Comparison of ENCODE assay signal across 17 cellular contexts in genomic region chr10:4385491-4385890, GRCh38.
DNase-seq lines count a peak whose midpoint lies in the region; ATAC-seq, FAIRE-seq and TF ChIP-seq lines count a peak whose summit lies in the region.
"Had no signal": no experiment of that assay in that cellular context is flagged by ENCODE, and none has a peak within 500 bp of the region (broad histone marks: within the 10 kb centered on the region; RNA-seq: fewer than 3 reads in every experiment).

No MANE protein-coding gene starts in this region.

- in situ Hi-C loops in IMR-90 (cut with MboI; ENCODE audit: low sequenced_read_pairs) = no loop called here

- no peak overlapping the region; a peak in 1 of 4 replicates for H4K8ac ChIP-seq in IMR-90 (ENCODE audit: low read depth in 2 of 2, low read length in 2 of 2)
- H4K8ac ChIP-seq in mesenchymal stem cell (ENCODE audit: low read length) = no peak overlapping the region

- H3K14ac ChIP-seq in IMR-90 (replicated peaks; ENCODE audit: low read depth, low read length) = no peak overlapping the region
- peak overlapping the region in 1 of 2 experiments; percentile 36 for H3K14ac ChIP-seq in mesenchymal stem cell (ENCODE audit: low read length in 2 of 2)

- H3K9me1 ChIP-seq in IMR-90 (ENCODE audit: insufficient read depth, low read length) = no peaks in the 10 kb centered on the region; the same call in 1 of the 2 replicates

- intact Hi-C loops in IMR-90 (cut with micrococcal nuclease) = no loop called here
- intact Hi-C loops in thyroid gland (cut with DNase I) = no loop called here

- DNase-seq in IMR-90 (no peak), bronchial epithelial cell (ENCODE audit: low read depth) (peak; percentile 77), mesenchymal stem cell (no peak), osteoblast (ENCODE audit: insufficient read length, low spot score, missing footprints) (no peak), thyroid gland (no peak), NCI-H2081 treated with DMSO at 0.1 percent for 48 hours (lab: John Stamatoyannopoulos, UW) (no peak)
- DNase-seq: Calu3; CD8-positive, alpha-beta T cell; DMS79 treated with DMSO at 0.1 percent for 48 hours; GF-D8; GM23248; HCEC 1CT had no signal

- H3K4me1 ChIP-seq in IMR-90 (ENCODE audit: control insufficient read depth, insufficient read depth, low read length) (peaks cover 7% of the 10 kb centered on the region), mesenchymal stem cell (ENCODE audit: control insufficient read depth, insufficient read depth, low read depth, low read length) (no peaks in the 10 kb centered on the region), osteoblast (ENCODE audit: insufficient read depth, low read length) (peaks cover 15% of the 10 kb centered on the region), thyroid gland (no peaks in the 10 kb centered on the region)
- H3K4me1 ChIP-seq: BLaER1 treated with 17β-estradiol and CSF1 and Interleukin-3, amounts not matched to agents 10 nM and 100 nM had no signal

- 100% methylated on average over 2 of the region's 6 CpGs; no CpG with 5 or more reads in 1 of the 2 experiments for WGBS in IMR-90 (ENCODE audit: extremely low coverage in 2 of 2, insufficient read length in 1 of 2), 2 experiments
- 98% methylated on average over 6 of the region's 6 CpGs for WGBS in mesenchymal stem cell
- 90 to 96% methylated on average over 6 of the region's 6 CpGs for WGBS in thyroid gland, 2 donors

- H4K91ac ChIP-seq in IMR-90 (ENCODE audit: insufficient read depth, low read depth, low read length) (no peak overlapping the region), mesenchymal stem cell (ENCODE audit: low read length) (peak overlapping the region; percentile 20)

- H2AK9ac ChIP-seq in IMR-90 (replicated peaks; ENCODE audit: low read depth, low read length, poor library complexity) = no peak overlapping the region

- dilution Hi-C loops in IMR-90 (cut with HindIII; ENCODE audit: low sequenced_read_pairs, unreplicated experiment) = no loop called here

- CTCF ChIA-PET in IMR-90 (lab: Yijun Ruan, JAX) = no interaction called here

- H3K4ac ChIP-seq in IMR-90 (ENCODE audit: low read depth, low read length) (no peak overlapping the region), mesenchymal stem cell (ENCODE audit: low read depth in 1 of 2, low read length in 2 of 2) (no peak overlapping the region)

- TF ChIP-seq CTCF in IMR-90 (conservative IDR thresholded peaks at IDR 0.05; ENCODE audit: low read depth, low read length) = no peak
- no peak for TF ChIP-seq CTCF in bronchial epithelial cell (IDR thresholded peaks at IDR 0.05; ENCODE audit: insufficient read depth, low read length, severe bottlenecking)
- TF ChIP-seq CTCF in osteoblast (IDR thresholded peaks at IDR 0.05; ENCODE audit: extremely low read depth, low read depth, low read length) = no peak
- TF ChIP-seq CTCF in thyroid gland (IDR thresholded peaks at IDR 0.05) = no peak

- H2AK5ac ChIP-seq in IMR-90 (ENCODE audit: low read depth, low read length) (no peak overlapping the region), mesenchymal stem cell (ENCODE audit: low read length, severe bottlenecking) (peak overlapping the region; percentile 21)

- no peak for TF ChIP-seq RAD21 in IMR-90 (IDR thresholded peaks at IDR 0.05; ENCODE audit: low read length)

- H2BK15ac ChIP-seq in IMR-90 (ENCODE audit: low read depth, low read length) (peak overlapping the region; percentile 41; the same call in 1 of the 3 replicates), mesenchymal stem cell (ENCODE audit: low read depth, poor library complexity, severe bottlenecking) (no peak overlapping the region)

- H2AFZ ChIP-seq in IMR-90 (replicated peaks; ENCODE audit: low read length, poor library complexity) (no peak overlapping the region), mesenchymal stem cell (ENCODE audit: low read depth, low read length) (no peak overlapping the region), osteoblast (ENCODE audit: low read length) (peak overlapping the region; percentile 7)
- H2AFZ ChIP-seq: GM23248 had no signal

- H2BK120ac ChIP-seq in IMR-90 (ENCODE audit: low read depth, low read length) (peak overlapping the region; percentile 28; the same call in 1 of the 2 replicates), mesenchymal stem cell (ENCODE audit: low read depth, low read length) (no peak overlapping the region)

- POLR2A ChIA-PET in IMR-90 (lab: Charles Lee; ENCODE audit: unreplicated experiment) = no interaction called here

- H3K18ac ChIP-seq in IMR-90 (ENCODE audit: low read depth, low read length) (no peak overlapping the region), mesenchymal stem cell (ENCODE audit: low read depth in 1 of 2, low read length in 2 of 2) (no peak overlapping the region)

- FAIRE-seq in bronchial epithelial cell (lab: Jason Lieb, UNC) = no peak
- FAIRE-seq: GM19239 had no signal

- H2BK5ac ChIP-seq in IMR-90 (ENCODE audit: low read depth, low read length, poor library complexity, severe bottlenecking) = no peak overlapping the region
- H2BK5ac ChIP-seq in mesenchymal stem cell (ENCODE audit: low read depth, low read length, poor library complexity, severe bottlenecking) = no peak overlapping the region

- H2BK20ac ChIP-seq in IMR-90 (ENCODE audit: low read depth, low read length) = no peak overlapping the region

- H3K27me3 ChIP-seq in IMR-90 (ENCODE audit: control insufficient read depth, insufficient read depth, low read length) (no peaks in the 10 kb centered on the region), bronchial epithelial cell (ENCODE audit: control insufficient read depth, insufficient read depth, low read length) (no peaks in the 10 kb centered on the region), mesenchymal stem cell (ENCODE audit: control insufficient read depth in 1 of 2, insufficient read depth in 1 of 2, low read length in 2 of 2) (no peaks in the 10 kb centered on the region), osteoblast (ENCODE audit: insufficient read depth, low read length) (no peaks in the 10 kb centered on the region), thyroid gland (no peaks in the 10 kb centered on the region)
- H3K27me3 ChIP-seq: BLaER1 treated with 17β-estradiol and CSF1 and Interleukin-3, amounts not matched to agents 10 nM and 100 nM had no signal

- H3K9me3 ChIP-seq in IMR-90 (ENCODE audit: control insufficient read depth, insufficient read depth, low read length) (no peaks in the 10 kb centered on the region), mesenchymal stem cell (ENCODE audit: control insufficient read depth, low read length) (no peaks in the 10 kb centered on the region), osteoblast (ENCODE audit: low read depth, low read length) (no peaks in the 10 kb centered on the region), thyroid gland (no peaks in the 10 kb centered on the region)
- H3K9me3 ChIP-seq: BLaER1 treated with 17β-estradiol and CSF1 and Interleukin-3, amounts not matched to agents 10 nM and 100 nM had no signal

- H3K4me3 ChIP-seq in IMR-90 (ENCODE audit: insufficient read depth, low read depth, low read length) = no peak overlapping the region
- no peak overlapping the region for H3K4me3 ChIP-seq in bronchial epithelial cell (ENCODE audit: low read depth, low read length)
- no peak overlapping the region for H3K4me3 ChIP-seq in mesenchymal stem cell (ENCODE audit: insufficient read depth in 1 of 2, low read depth in 1 of 2, low read length in 2 of 2)
- H3K4me3 ChIP-seq in osteoblast (ENCODE audit: insufficient read depth, low read length) = no peak overlapping the region
- H3K4me3 ChIP-seq in thyroid gland (replicated peaks in 1 of 3) = no peak overlapping the region
- H3K4me3 ChIP-seq: BLaER1 treated with 17β-estradiol and CSF1 and Interleukin-3, amounts not matched to agents 10 nM and 100 nM; GM23248 had no signal

- ATAC-seq in IMR-90 (ENCODE audit: low read depth) = no peak
- no peak for ATAC-seq in HG03520 (IDR thresholded peaks at IDR 0.05; ENCODE audit: unreplicated experiment)
- ATAC-seq in GM18511 (IDR thresholded peaks at IDR 0.05; ENCODE audit: unreplicated experiment) = no peak
- ATAC-seq: CD8-positive, alpha-beta T cell had no signal

- no peaks in the 10 kb centered on the region for H3K79me2 ChIP-seq in osteoblast (ENCODE audit: insufficient read depth, low read length)

- BruUV-seq in IMR-90 (replicated peaks; lab: Mats Ljungman, UMichigan) = no TSS peak

- H3K56ac ChIP-seq in IMR-90 (ENCODE audit: extremely low read depth, insufficient read depth, low read length) = no peak overlapping the region

- no peaks in the 10 kb centered on the region for H3K36me3 ChIP-seq in IMR-90 (ENCODE audit: control insufficient read depth, insufficient read depth, low read length)
- no peaks in the 10 kb centered on the region for H3K36me3 ChIP-seq in bronchial epithelial cell (ENCODE audit: control insufficient read depth, insufficient read depth, low read length)
- H3K36me3 ChIP-seq in mesenchymal stem cell (ENCODE audit: control insufficient read depth in 1 of 2, insufficient read depth in 2 of 2, low read depth in 1 of 2, low read length in 2 of 2) = no peaks in the 10 kb centered on the region
- H3K36me3 ChIP-seq in osteoblast (ENCODE audit: insufficient read depth, low read length) = no peaks in the 10 kb centered on the region
- no peaks in the 10 kb centered on the region for H3K36me3 ChIP-seq in thyroid gland
- H3K36me3 ChIP-seq: BLaER1 treated with 17β-estradiol and CSF1 and Interleukin-3, amounts not matched to agents 10 nM and 100 nM had no signal

- no peak overlapping the region for H3K9ac ChIP-seq in IMR-90 (ENCODE audit: low read depth, low read length)
- no peak overlapping the region for H3K9ac ChIP-seq in mesenchymal stem cell (ENCODE audit: low read length)
- H3K9ac ChIP-seq: BLaER1 treated with 17β-estradiol and CSF1 and Interleukin-3, amounts not matched to agents 10 nM and 100 nM; GM23248 had no signal

- H3K79me1 ChIP-seq in IMR-90 (ENCODE audit: low read depth in 1 of 2, low read length in 2 of 2) (no peaks in the 10 kb centered on the region), mesenchymal stem cell (replicated peaks; ENCODE audit: low read length, poor library complexity, severe bottlenecking) (no peaks in the 10 kb centered on the region)

- no peak overlapping the region for H3K27ac ChIP-seq in IMR-90 (ENCODE audit: insufficient read depth, low read length)
- no peak overlapping the region for H3K27ac ChIP-seq in mesenchymal stem cell (ENCODE audit: low read length, poor library complexity, severe bottlenecking)
- H3K27ac ChIP-seq in osteoblast (ENCODE audit: low read depth, low read length) = no peak overlapping the region
- no peak overlapping the region for H3K27ac ChIP-seq in thyroid gland
- H3K27ac ChIP-seq: BLaER1 treated with 17β-estradiol and CSF1 and Interleukin-3, amounts not matched to agents 10 nM and 100 nM; GM23248; HL-60 had no signal

- H3K4me2 ChIP-seq in IMR-90 (ENCODE audit: low read depth, low read length) = no peak overlapping the region
- H3K4me2 ChIP-seq in mesenchymal stem cell (ENCODE audit: low read length, poor library complexity, severe bottlenecking) = no peak overlapping the region
- no peak overlapping the region for H3K4me2 ChIP-seq in osteoblast (ENCODE audit: insufficient read depth, low read length)
- H3K4me2 ChIP-seq: BLaER1 treated with 17β-estradiol and CSF1 and Interleukin-3, amounts not matched to agents 10 nM and 100 nM had no signal

- H4K20me1 ChIP-seq in IMR-90 (ENCODE audit: insufficient read depth, low read length) (no peaks in the 10 kb centered on the region), osteoblast (ENCODE audit: insufficient read depth, low read length) (no peaks in the 10 kb centered on the region)
- H4K20me1 ChIP-seq: BLaER1 treated with 17β-estradiol and CSF1 and Interleukin-3, amounts not matched to agents 10 nM and 100 nM had no signal

- H2BK12ac ChIP-seq in mesenchymal stem cell (ENCODE audit: low read length in 2 of 2) = no peak overlapping the region

- TF ChIP-seq POLR2A in IMR-90 (IDR thresholded peaks at IDR 0.05; ENCODE audit: low read depth, low read length) (no peak), thyroid gland (IDR thresholded peaks at IDR 0.05) (no peak)

- no peak overlapping the region for H4K5ac ChIP-seq in IMR-90 (ENCODE audit: low read depth, low read length)

- H3K23ac ChIP-seq in IMR-90 (ENCODE audit: low read depth, low read length) (no peak overlapping the region), mesenchymal stem cell (ENCODE audit: low read length in 2 of 2) (no peak overlapping the region)
